ENCODE assay signal across 1 cellular context in the genomic region with DNA sequence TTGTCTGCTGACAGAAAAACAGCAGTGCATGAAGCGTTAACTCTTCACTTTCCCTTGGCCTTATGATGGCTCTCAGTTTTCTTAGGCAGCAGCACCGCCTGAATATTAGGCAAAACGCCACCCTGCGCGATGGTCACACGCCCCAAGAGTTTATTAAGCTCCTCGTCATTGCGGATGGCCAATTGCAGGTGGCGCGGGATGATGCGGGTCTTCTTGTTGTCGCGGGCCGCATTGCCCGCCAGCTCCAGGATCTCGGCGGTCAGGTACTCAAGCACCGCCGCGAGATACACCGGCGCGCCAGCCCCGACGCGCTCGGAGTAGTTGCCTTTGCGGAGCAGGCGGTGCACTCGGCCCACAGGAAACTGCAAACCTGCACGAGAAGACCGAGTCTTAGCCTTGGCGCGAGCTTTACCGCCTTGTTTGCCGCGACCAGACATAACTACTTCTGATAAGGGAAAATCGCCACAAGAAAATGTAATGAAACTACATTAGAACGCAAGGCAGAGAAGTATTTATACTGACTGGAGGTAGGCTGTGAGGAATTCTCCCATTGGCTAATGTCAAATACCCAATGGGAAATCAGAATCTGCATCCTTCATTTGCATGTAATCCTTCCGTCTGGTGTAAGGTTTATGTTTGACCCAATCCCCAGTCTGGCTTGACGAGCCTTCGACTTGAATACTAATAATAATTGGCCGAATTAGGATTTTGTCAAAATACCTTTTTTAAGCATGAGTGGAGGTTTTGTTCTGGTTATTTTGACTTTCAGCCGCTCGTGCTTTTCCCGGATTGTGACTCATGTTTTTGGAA.
A peak's percentile ranks its signal among the peaks of the same experiment; 100 is the strongest.
TF ChIP-seq lines count a peak whose summit lies in the region.

No MANE protein-coding gene starts in this region.

TF ChIP-seq in GM12878, 131 proteins besides CTCF, POLR2A, EP300 and RAD21 (continued from another document and continues in another):
- TF ChIP-seq, protein P1, sequence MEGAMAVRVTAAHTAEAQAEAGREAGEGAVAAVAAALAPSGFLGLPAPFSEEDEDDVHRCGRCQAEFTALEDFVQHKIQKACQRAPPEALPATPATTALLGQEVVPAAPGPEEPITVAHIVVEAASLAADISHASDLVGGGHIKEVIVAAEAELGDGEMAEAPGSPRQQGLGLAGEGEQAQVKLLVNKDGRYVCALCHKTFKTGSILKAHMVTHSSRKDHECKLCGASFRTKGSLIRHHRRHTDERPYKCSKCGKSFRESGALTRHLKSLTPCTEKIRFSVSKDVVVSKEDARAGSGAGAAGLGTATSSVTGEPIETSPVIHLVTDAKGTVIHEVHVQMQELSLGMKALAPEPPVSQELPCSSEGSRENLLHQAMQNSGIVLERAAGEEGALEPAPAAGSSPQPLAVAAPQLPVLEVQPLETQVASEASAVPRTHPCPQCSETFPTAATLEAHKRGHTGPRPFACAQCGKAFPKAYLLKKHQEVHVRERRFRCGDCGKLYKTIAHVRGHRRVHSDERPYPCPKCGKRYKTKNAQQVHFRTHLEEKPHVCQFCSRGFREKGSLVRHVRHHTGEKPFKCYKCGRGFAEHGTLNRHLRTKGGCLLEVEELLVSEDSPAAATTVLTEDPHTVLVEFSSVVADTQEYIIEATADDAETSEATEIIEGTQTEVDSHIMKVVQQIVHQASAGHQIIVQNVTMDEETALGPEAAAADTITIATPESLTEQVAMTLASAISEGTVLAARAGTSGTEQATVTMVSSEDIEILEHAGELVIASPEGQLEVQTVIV (IDR thresholded peaks at IDR 0.05; ENCODE audit: borderline replicate concordance, partially characterized antibody): no peak
- no peak for TF ChIP-seq TCF7 (IDR thresholded peaks at IDR 0.05; ENCODE audit: borderline replicate concordance)
- TF ChIP-seq, protein P2, sequence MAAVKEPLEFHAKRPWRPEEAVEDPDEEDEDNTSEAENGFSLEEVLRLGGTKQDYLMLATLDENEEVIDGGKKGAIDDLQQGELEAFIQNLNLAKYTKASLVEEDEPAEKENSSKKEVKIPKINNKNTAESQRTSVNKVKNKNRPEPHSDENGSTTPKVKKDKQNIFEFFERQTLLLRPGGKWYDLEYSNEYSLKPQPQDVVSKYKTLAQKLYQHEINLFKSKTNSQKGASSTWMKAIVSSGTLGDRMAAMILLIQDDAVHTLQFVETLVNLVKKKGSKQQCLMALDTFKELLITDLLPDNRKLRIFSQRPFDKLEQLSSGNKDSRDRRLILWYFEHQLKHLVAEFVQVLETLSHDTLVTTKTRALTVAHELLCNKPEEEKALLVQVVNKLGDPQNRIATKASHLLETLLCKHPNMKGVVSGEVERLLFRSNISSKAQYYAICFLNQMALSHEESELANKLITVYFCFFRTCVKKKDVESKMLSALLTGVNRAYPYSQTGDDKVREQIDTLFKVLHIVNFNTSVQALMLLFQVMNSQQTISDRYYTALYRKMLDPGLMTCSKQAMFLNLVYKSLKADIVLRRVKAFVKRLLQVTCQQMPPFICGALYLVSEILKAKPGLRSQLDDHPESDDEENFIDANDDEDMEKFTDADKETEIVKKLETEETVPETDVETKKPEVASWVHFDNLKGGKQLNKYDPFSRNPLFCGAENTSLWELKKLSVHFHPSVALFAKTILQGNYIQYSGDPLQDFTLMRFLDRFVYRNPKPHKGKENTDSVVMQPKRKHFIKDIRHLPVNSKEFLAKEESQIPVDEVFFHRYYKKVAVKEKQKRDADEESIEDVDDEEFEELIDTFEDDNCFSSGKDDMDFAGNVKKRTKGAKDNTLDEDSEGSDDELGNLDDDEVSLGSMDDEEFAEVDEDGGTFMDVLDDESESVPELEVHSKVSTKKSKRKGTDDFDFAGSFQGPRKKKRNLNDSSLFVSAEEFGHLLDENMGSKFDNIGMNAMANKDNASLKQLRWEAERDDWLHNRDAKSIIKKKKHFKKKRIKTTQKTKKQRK (IDR thresholded peaks at IDR 0.05; ENCODE audit: low read depth, low read length): no peak
- no peak for TF ChIP-seq BCLAF1 (IDR thresholded peaks at IDR 0.05)
- TF ChIP-seq CEBPB (IDR thresholded peaks at IDR 0.05; ENCODE audit: borderline replicate concordance in 1 of 2, low read depth in 2 of 2, low read length in 2 of 2): peak in 1 of 2 experiments; percentile 76; a peak in 1 of 4 replicates
- TF ChIP-seq, protein P3, sequence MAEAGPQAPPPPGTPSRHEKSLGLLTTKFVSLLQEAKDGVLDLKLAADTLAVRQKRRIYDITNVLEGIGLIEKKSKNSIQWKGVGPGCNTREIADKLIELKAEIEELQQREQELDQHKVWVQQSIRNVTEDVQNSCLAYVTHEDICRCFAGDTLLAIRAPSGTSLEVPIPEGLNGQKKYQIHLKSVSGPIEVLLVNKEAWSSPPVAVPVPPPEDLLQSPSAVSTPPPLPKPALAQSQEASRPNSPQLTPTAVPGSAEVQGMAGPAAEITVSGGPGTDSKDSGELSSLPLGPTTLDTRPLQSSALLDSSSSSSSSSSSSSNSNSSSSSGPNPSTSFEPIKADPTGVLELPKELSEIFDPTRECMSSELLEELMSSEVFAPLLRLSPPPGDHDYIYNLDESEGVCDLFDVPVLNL (IDR thresholded peaks at IDR 0.05; ENCODE audit: low read depth, low read length): no peak
- peak; percentile 91 for TF ChIP-seq SP1 (IDR thresholded peaks at IDR 0.05; ENCODE audit: low read depth, low read length)
- TF ChIP-seq ZNF24 (IDR thresholded peaks at IDR 0.05): no peak
- 0 out of 2 replicates have a peak, but pooled peaks have one; percentile 7 for TF ChIP-seq EED (IDR thresholded peaks at IDR 0.05; ENCODE audit: low read depth)
- TF ChIP-seq BACH1 (IDR thresholded peaks at IDR 0.05; ENCODE audit: borderline replicate concordance): peak; percentile 44; the same call in 1 of the 2 replicates
- no peak for TF ChIP-seq SKIL (IDR thresholded peaks at IDR 0.05; ENCODE audit: low read depth, poor library complexity, severe bottlenecking)
- TF ChIP-seq PAX5 (IDR thresholded peaks at IDR 0.05; ENCODE audit: borderline replicate concordance, low read depth, low read length): 0 out of 2 replicates have a peak, but pooled peaks have one; percentile 31
- TF ChIP-seq KLF5 (IDR thresholded peaks at IDR 0.05; ENCODE audit: partially characterized antibody): peak; percentile 60
- TF ChIP-seq GATAD2B (conservative IDR thresholded peaks at IDR 0.05; ENCODE audit: low read depth): peak; percentile 32; the same call in 1 of the 2 replicates
- TF ChIP-seq FOXM1 (IDR thresholded peaks at IDR 0.05; ENCODE audit: low read depth, low read length): peak; percentile 65
- TF ChIP-seq, protein P4, sequence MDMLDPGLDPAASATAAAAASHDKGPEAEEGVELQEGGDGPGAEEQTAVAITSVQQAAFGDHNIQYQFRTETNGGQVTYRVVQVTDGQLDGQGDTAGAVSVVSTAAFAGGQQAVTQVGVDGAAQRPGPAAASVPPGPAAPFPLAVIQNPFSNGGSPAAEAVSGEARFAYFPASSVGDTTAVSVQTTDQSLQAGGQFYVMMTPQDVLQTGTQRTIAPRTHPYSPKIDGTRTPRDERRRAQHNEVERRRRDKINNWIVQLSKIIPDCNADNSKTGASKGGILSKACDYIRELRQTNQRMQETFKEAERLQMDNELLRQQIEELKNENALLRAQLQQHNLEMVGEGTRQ (IDR thresholded peaks at IDR 0.05; ENCODE audit: borderline replicate concordance, low read depth, low read length): no peak
- no peak for TF ChIP-seq CBX3 (IDR thresholded peaks at IDR 0.05; ENCODE audit: borderline replicate concordance, low read depth)
- TF ChIP-seq POLR2AphosphoS2 (IDR thresholded peaks at IDR 0.05; ENCODE audit: low read depth, low read length): peak; percentile 94
- TF ChIP-seq ATF3 (IDR thresholded peaks at IDR 0.05; ENCODE audit: borderline replicate concordance, extremely low read depth, low read depth, low read length): no peak
- no peak for TF ChIP-seq HDGF (IDR thresholded peaks at IDR 0.05)
- TF ChIP-seq CBFB (IDR thresholded peaks at IDR 0.05; ENCODE audit: low read depth): peak; percentile 80
- TF ChIP-seq, protein P5, sequence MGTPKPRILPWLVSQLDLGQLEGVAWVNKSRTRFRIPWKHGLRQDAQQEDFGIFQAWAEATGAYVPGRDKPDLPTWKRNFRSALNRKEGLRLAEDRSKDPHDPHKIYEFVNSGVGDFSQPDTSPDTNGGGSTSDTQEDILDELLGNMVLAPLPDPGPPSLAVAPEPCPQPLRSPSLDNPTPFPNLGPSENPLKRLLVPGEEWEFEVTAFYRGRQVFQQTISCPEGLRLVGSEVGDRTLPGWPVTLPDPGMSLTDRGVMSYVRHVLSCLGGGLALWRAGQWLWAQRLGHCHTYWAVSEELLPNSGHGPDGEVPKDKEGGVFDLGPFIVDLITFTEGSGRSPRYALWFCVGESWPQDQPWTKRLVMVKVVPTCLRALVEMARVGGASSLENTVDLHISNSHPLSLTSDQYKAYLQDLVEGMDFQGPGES (IDR thresholded peaks at IDR 0.05): no peak; the same call in none of the 2 replicates
- TF ChIP-seq SMAD1 (IDR thresholded peaks at IDR 0.05; ENCODE audit: low read depth, partially characterized antibody): peak; percentile 93
- no peak for TF ChIP-seq SUZ12 (IDR thresholded peaks at IDR 0.05; ENCODE audit: unreplicated experiment)
- TF ChIP-seq CREM (IDR thresholded peaks at IDR 0.05; ENCODE audit: low read depth): peak; percentile 70; the same call in 1 of the 2 replicates
- no peak for TF ChIP-seq RCOR1 (conservative IDR thresholded peaks at IDR 0.05; ENCODE audit: low read depth, low read length)
- TF ChIP-seq, protein P6, sequence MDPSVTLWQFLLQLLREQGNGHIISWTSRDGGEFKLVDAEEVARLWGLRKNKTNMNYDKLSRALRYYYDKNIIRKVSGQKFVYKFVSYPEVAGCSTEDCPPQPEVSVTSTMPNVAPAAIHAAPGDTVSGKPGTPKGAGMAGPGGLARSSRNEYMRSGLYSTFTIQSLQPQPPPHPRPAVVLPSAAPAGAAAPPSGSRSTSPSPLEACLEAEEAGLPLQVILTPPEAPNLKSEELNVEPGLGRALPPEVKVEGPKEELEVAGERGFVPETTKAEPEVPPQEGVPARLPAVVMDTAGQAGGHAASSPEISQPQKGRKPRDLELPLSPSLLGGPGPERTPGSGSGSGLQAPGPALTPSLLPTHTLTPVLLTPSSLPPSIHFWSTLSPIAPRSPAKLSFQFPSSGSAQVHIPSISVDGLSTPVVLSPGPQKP (IDR thresholded peaks at IDR 0.05; ENCODE audit: low read depth, low read length): no peak
- TF ChIP-seq MLLT1 (IDR thresholded peaks at IDR 0.05): peak; percentile 90
- no peak for TF ChIP-seq ESRRA (IDR thresholded peaks at IDR 0.05; ENCODE audit: low read length)
- peak; percentile 64 for TF ChIP-seq FOS (IDR thresholded peaks at IDR 0.05; ENCODE audit: borderline replicate concordance, extremely low read depth, insufficient read length)
- TF ChIP-seq BCL11A (IDR thresholded peaks at IDR 0.05; ENCODE audit: low read depth, low read length): no peak
- TF ChIP-seq STAT1 (conservative IDR thresholded peaks at IDR 0.05): no peak
